ENCODE assay signal across 8 cellular contexts in the genomic region with DNA sequence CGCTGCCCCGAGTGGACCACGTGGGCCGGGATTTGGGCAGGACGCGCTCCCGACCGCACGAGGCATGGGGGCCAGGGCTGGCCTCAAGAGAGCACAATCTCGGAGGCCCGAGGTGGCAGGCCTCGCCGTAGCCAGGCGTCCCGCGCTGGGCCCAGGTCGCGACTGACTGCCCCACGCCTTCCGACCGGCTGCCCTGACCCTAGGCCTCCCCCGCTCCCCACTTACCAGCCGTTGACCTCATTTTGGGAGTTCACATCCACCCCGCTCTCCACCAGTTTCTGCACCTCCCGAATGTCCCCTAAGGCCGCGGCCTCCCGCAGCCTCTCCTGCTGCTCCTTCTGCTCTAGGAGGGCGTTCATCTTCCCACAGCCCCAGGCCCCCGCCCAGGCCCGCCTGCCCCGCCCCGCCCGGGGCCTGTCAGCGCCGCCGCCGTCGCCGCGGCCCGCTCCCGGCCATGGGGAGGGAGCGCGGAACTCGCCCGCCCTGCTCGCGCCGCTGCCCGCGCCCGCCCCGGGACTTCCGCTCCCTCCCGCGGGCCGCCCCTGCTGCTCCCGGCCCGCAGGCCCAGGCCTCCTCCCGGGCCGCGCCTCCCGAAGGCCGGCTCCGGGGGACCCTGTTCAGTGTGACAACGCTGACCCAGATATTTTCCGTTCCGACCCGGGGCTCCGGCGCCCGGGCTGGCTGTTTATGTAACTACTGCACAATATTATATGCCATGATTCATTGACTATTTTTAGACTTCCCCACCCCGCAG. TPM values are rescaled to one million over a fixed set of nuclear protein-coding genes. Genes with fewer than 3 reads are reported as not detected.
DNase-seq lines count a peak whose midpoint lies in the region; ATAC-seq, FAIRE-seq and TF ChIP-seq lines count a peak whose summit lies in the region.

A gene with protein sequence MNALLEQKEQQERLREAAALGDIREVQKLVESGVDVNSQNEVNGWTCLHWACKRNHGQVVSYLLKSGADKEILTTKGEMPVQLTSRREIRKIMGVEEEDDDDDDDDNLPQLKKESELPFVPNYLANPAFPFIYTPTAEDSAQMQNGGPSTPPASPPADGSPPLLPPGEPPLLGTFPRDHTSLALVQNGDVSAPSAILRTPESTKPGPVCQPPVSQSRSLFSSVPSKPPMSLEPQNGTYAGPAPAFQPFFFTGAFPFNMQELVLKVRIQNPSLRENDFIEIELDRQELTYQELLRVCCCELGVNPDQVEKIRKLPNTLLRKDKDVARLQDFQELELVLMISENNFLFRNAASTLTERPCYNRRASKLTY (minus strand): TSS at position 619 of the 754 bp plus-strand sequence. CDS start 260 bp downstream, at position 359.

- peak; percentile 80; the same call in 1 of the 2 replicates for TF ChIP-seq POLR2A in GM12892 (IDR thresholded peaks at IDR 0.05; ENCODE audit: low read depth, low read length)

- peak; percentile 61 for ATAC-seq in HG02840 (IDR thresholded peaks at IDR 0.05; ENCODE audit: low FRiP score, unreplicated experiment)

- FAIRE-seq in GM12892 (lab: Jason Lieb, UNC), result peak; percentile 76

- peaks cover 28% of the 10 kb centered on the region for H3K4me1 Mint-ChIP-seq in type B pancreatic cell (ENCODE audit: unreplicated experiment)

- peak within 1 kb of the TSS; percentile 83 for H3K27ac Mint-ChIP-seq in type B pancreatic cell

- H3K9ac ChIP-seq in adipocyte (ENCODE audit: low read length), result peak within 1 kb of the TSS; percentile 95

- H3K4me1 ChIP-seq in adipocyte (ENCODE audit: control insufficient read depth, insufficient read depth, low read length), result peaks cover 27% of the 10 kb centered on the region

- H3K36me3 ChIP-seq in adipocyte (ENCODE audit: control insufficient read depth, insufficient read depth, low read length, severe bottlenecking), result peaks cover 10% of the 10 kb centered on the region

- intact Hi-C loops in cardiac septum (cut with DNase I), result loop anchor here (5.0 kb wide), 1 partner anchor 415 kb away; a partner anchor contains a TSS

- DNase-seq in GM12892 (ENCODE audit: insufficient read length) (peak; percentile 77), NCI-H1436 (lab: John Stamatoyannopoulos, UW) (peak; percentile 91), T follicular helper cell (ENCODE audit: low read depth) (peak; percentile 84), adipocyte (ENCODE audit: low read depth) (peak; percentile 96), cardiac septum (ENCODE audit: low spot score) (peak; percentile 96), pons (ENCODE audit: low spot score) (peak; percentile 91), type B pancreatic cell (ENCODE audit: extremely low spot score, unreplicated experiment) (peak; percentile 85)

- no peaks in the 10 kb centered on the region for H3K9me3 ChIP-seq in adipocyte (ENCODE audit: control insufficient read depth, low read length)

- peaks cover 15% of the 10 kb centered on the region for H3K36me3 Mint-ChIP-seq in type B pancreatic cell

- no peaks in the 10 kb centered on the region for H3K9me3 Mint-ChIP-seq in type B pancreatic cell

- peak within 1 kb of the TSS; percentile 86 for H3K4me3 ChIP-seq in adipocyte (ENCODE audit: low read length)

- H3K4me3 Mint-ChIP-seq in type B pancreatic cell, result peak within 1 kb of the TSS; percentile 95

- TF ChIP-seq CTCF in type B pancreatic cell (conservative IDR thresholded peaks at IDR 0.05), result no peak

- peaks cover 4% of the 10 kb centered on the region for H3K27me3 Mint-ChIP-seq in type B pancreatic cell

- no peaks in the 10 kb centered on the region for H3K27me3 ChIP-seq in adipocyte (replicated peaks; ENCODE audit: control insufficient read depth, insufficient read depth, low read length)

RNA-seq across cellular contexts. Expression of the gene that starts here (rescaled TPM):
- 11.2 TPM for polyA plus RNA-seq in GM12892 (2012; ENCODE audit: missing spikeins)
- total RNA-seq in cardiac septum (47.6 TPM), type B pancreatic cell (ENCODE audit: low replicate concordance) (21.0 and 38.4 TPM in 2 replicates)

Comparison
In these comparisons a context has a peak if more than half of its experiments do, and no peak if none do; other contexts are left out.
1. Peak in every context shown above with its lines: DNase-seq, ATAC-seq and H3K4me3 ChIP-seq.